In the genomic region with DNA sequence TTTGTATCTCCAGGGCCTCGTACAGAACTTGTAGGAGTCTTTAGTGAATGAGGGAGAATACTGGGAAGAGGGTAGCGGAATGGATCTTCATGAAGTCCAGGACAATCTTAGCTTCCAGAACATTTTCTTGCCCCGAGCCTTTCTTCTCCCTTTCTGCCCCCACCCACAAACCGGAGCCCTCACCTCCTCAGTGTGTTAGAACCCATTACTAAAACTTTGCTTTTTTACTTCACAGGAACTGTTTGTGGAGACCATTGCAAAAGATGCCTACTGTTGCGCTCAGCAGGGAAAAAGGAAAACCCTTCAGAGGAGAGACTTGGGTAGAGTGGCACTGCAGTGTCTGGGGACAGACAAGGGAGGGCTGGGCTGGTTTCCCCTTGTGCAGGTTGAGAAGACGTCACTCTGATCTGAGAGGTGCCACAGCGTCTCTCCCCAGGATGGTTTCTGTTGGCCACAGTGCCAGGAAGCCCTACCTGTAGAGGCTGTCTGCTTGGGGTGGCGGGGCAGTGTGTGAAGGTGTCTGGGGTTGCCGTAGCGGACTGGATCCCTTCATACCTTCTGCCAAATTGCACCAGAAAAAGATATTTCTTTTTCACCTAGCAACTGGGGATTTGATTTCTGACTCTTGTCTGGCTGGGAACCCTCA, we compare ENCODE assay signal across 1 cellular context.
TF ChIP-seq lines count a peak whose summit lies in the region.

No MANE protein-coding gene starts in this region.

TF ChIP-seq in HepG2, 621 proteins besides CTCF, POLR2A, EP300 and RAD21 (continued from another document):
- TF ChIP-seq ZNF512 (CRISPR knock-in tag; IDR thresholded peaks at IDR 0.05): peak; percentile 67
- TF ChIP-seq SMC3 (IDR thresholded peaks at IDR 0.05; ENCODE audit: low read length): no peak
